8 cellular contexts compared by ENCODE assay signal in genomic region chr1:44423706-44424546, GRCh38. TPM values are rescaled to one million over a fixed set of nuclear protein-coding genes. Genes with fewer than 3 reads are reported as not detected.
DNase-seq lines count a peak whose midpoint lies in the region; ATAC-seq lines count a peak whose summit lies in the region.

No MANE protein-coding gene starts in this region.

- peak overlapping the region; percentile 19 for H3K56ac ChIP-seq in mesendoderm (ENCODE audit: low read length)

- H3K79me1 ChIP-seq in mesendoderm (ENCODE audit: low read length) = no peaks in the 10 kb centered on the region

- H2AFZ ChIP-seq in Karpas-422 (ENCODE audit: low read length) = no peak overlapping the region

- H3K4me2 ChIP-seq in Karpas-422 (ENCODE audit: low read depth, low read length, poor library complexity, severe bottlenecking) = peak overlapping the region; percentile 19
- H3K4me2 ChIP-seq in mesendoderm (ENCODE audit: low read length) = no peak overlapping the region

- H3K18ac ChIP-seq in mesendoderm (ENCODE audit: low read length) = no peak overlapping the region

- no peaks in the 10 kb centered on the region for H3K9me3 ChIP-seq in Karpas-422 (ENCODE audit: low read length)

- no peak overlapping the region for H2BK120ac ChIP-seq in mesendoderm (ENCODE audit: low read depth, low read length)

- H4K8ac ChIP-seq in mesendoderm (ENCODE audit: low read depth, low read length) = no peak overlapping the region

- no peak overlapping the region for H3K4ac ChIP-seq in mesendoderm (ENCODE audit: low read depth, low read length)

- peak; percentile 72 for DNase-seq in AG08395 (ENCODE audit: low spot score)
- DNase-seq in Karpas-422 = no peak
- peak; percentile 22 for DNase-seq in cerebellar cortex (ENCODE audit: low spot score)
- no peak for DNase-seq in mesendoderm

- H4K5ac ChIP-seq in mesendoderm (ENCODE audit: low read length) = no peak overlapping the region

- no peaks in the 10 kb centered on the region for H4K20me1 ChIP-seq in Karpas-422 (ENCODE audit: insufficient read depth, low read depth, low read length)

- no peak overlapping the region; the same call in 1 of the 2 replicates for H3K4me3 ChIP-seq in Karpas-422 (ENCODE audit: low read length)
- no peak overlapping the region for H3K4me3 ChIP-seq in mesendoderm (ENCODE audit: low read length)

- H2BK5ac ChIP-seq in mesendoderm (ENCODE audit: low read length) = no peak overlapping the region

- WGBS in mesendoderm (ENCODE audit: extremely low coverage, insufficient coverage, low lambda C conversion rate) = no CpG with 5 or more reads among the region's 18 CpGs

- no peaks in the 10 kb centered on the region for H3K79me2 ChIP-seq in Karpas-422 (ENCODE audit: low read length)
- H3K79me2 ChIP-seq in mesendoderm (ENCODE audit: control insufficient read depth, insufficient read depth, low read length) = no peaks in the 10 kb centered on the region

- H3K9me2 ChIP-seq in Karpas-422 (replicated peaks; ENCODE audit: insufficient read depth, low read length) = no peaks in the 10 kb centered on the region

- H2AK5ac ChIP-seq in mesendoderm (ENCODE audit: low read length) = no peak overlapping the region

- H3K23ac ChIP-seq in mesendoderm (ENCODE audit: low read length) = no peak overlapping the region

- H3K27ac ChIP-seq in Karpas-422 (ENCODE audit: low read length) (peak overlapping the region; percentile 58; the same call in 1 of the 2 replicates), mesendoderm (ENCODE audit: low read depth, low read length) (no peak overlapping the region)

- peaks cover 28% of the 10 kb centered on the region for H3K4me1 ChIP-seq in Karpas-422 (ENCODE audit: low read length)
- H3K4me1 ChIP-seq in mesendoderm (ENCODE audit: control insufficient read depth, low read depth, low read length) = peaks cover 8% of the 10 kb centered on the region

- H3K27me3 ChIP-seq in Karpas-422 (ENCODE audit: low read length) (no peaks in the 10 kb centered on the region), mesendoderm (ENCODE audit: insufficient read depth, low read length, poor library complexity) (no peaks in the 10 kb centered on the region)

- no peak for ATAC-seq in GM21619 (IDR thresholded peaks at IDR 0.05; ENCODE audit: unreplicated experiment)
- ATAC-seq in HG03521 (IDR thresholded peaks at IDR 0.05; ENCODE audit: unreplicated experiment) = no peak
- no peak for ATAC-seq in HG03442 (IDR thresholded peaks at IDR 0.05; ENCODE audit: unreplicated experiment)
- no peak for ATAC-seq in GM18868 (IDR thresholded peaks at IDR 0.05; ENCODE audit: unreplicated experiment)

- H3K36me3 ChIP-seq in Karpas-422 (ENCODE audit: insufficient read depth, low read length) (no peaks in the 10 kb centered on the region), mesendoderm (ENCODE audit: control insufficient read depth, insufficient read depth, low read length) (no peaks in the 10 kb centered on the region)

- no peak overlapping the region for H2BK15ac ChIP-seq in mesendoderm (replicated peaks; ENCODE audit: low read depth)

- H3K9ac ChIP-seq in Karpas-422 (ENCODE audit: low read length) (0 out of 2 replicates have a peak overlapping the region, but pooled peaks have one; percentile 29), mesendoderm (ENCODE audit: low read length) (no peak overlapping the region)

RNA-seq across cellular contexts. Expression of gene RNF220, which starts 18.9 kb away (rescaled TPM):
- total RNA-seq in Karpas-422 (2014; rRNA removed; shearing (Covaris generic); ENCODE audit: low replicate concordance) = 73.6 and 147 TPM in 2 replicates
- 97.6 TPM for polyA plus RNA-seq in mesendoderm (2013, experiment 1 of 2)
- polyA plus RNA-seq in mesendoderm (2013, experiment 2 of 2) = 97.1 TPM

Comparison
In these comparisons a context has a peak if more than half of its experiments do, and no peak if none do; other contexts are left out.
1. DNase-seq: peak in AG08395 (single experiment) and cerebellar cortex (single experiment); none in Karpas-422 (single experiment) and mesendoderm (single experiment).